In genomic region chr9:127912882-127913281, GRCh38 we compare ENCODE assay signal across 1 cellular context.
TF ChIP-seq lines count a peak whose summit lies in the region.

No MANE protein-coding gene starts in this region.

TF ChIP-seq in SK-N-SH, 30 proteins besides CTCF, POLR2A, EP300 and RAD21 (continued from another document):
- no peak for TF ChIP-seq REST (IDR thresholded peaks at IDR 0.05; ENCODE audit: low read depth, low read length)
- no peak for TF ChIP-seq NFIC (IDR thresholded peaks at IDR 0.05; ENCODE audit: borderline replicate concordance)
- no peak for TF ChIP-seq IRF3 (IDR thresholded peaks at IDR 0.05; ENCODE audit: low read depth, low read length)
- no peak for TF ChIP-seq GATA2 (CRISPR knock-in tag; IDR thresholded peaks at IDR 0.05)
- no peak for TF ChIP-seq PBX3 (IDR thresholded peaks at IDR 0.05)
- no peak for TF ChIP-seq SIN3A (IDR thresholded peaks at IDR 0.05; ENCODE audit: borderline replicate concordance, low read depth, low read length)
- TF ChIP-seq JUND (IDR thresholded peaks at IDR 0.05): no peak
